21 cellular contexts compared by ENCODE assay signal in genomic region chr10:77575271-77576006, GRCh38.
"Had no signal": no experiment of that assay in that cellular context is flagged by ENCODE, and none has a peak within 500 bp of the region (broad histone marks: within the 10 kb centered on the region; RNA-seq: fewer than 3 reads in every experiment).

No MANE protein-coding gene starts in this region.

- H3K4me1 ChIP-seq: breast epithelium, spleen, upper lobe of left lung had no signal

- H3K27ac ChIP-seq: breast epithelium, epithelial cell of prostate, foreskin keratinocyte, hepatocyte, spleen, upper lobe of left lung had no signal

- DNase-seq: activated B cell treated with CpG ODN at 0.5 μM for 24 hours; activated CD4-positive, alpha-beta T cell treated with anti-CD3 and anti-CD28 coated beads for 36 hours; activated CD4-positive, alpha-beta T cell treated with anti-CD3 and anti-CD28 coated beads, Interleukin-2, amount 50 U/mL, for 4 hours; activated CD8-positive, alpha-beta memory T cell treated with anti-CD3 and anti-CD28 coated beads for 24 hours; activated CD8-positive, alpha-beta memory T cell treated with anti-CD3 and anti-CD28 coated beads, Interleukin-2, amount 50 U/mL, for 4 hours; activated naive CD4-positive, alpha-beta T cell; activated naive CD8-positive, alpha-beta T cell treated with anti-CD3 and anti-CD28 coated beads for 36 hours; activated T-cell treated with anti-CD3 and anti-CD28 coated beads, Interleukin-2, amount 50 U/mL, for 24 hours; foreskin keratinocyte; glutamatergic neuron; kidney glomerular epithelial cell; left ventricle myocardium superior; mammary epithelial cell; natural killer cell; spleen; stimulated activated CD4-positive, alpha-beta T cell treated with anti-CD3 and anti-CD28 coated beads, Interleukin-4, amount 100 ng/mL, for 4 hours; T1000; upper lobe of left lung had no signal

- H3K4me3 ChIP-seq: breast epithelium, hepatocyte, spleen, upper lobe of left lung had no signal

- H3K9me3 ChIP-seq: breast epithelium, spleen, upper lobe of left lung had no signal

- H3K27me3 ChIP-seq: breast epithelium, foreskin keratinocyte, hepatocyte, spleen, upper lobe of left lung had no signal

- H3K36me3 ChIP-seq: breast epithelium, spleen, upper lobe of left lung had no signal
